Comparison of ENCODE assay signal across 9 cellular contexts in genomic region chr4:80540785-80541469, GRCh38.
DNase-seq lines count a peak whose midpoint lies in the region; ATAC-seq and TF ChIP-seq lines count a peak whose summit lies in the region.
"Had no signal": no experiment of that assay in that cellular context is flagged by ENCODE, and none has a peak within 500 bp of the region (broad histone marks: within the 10 kb centered on the region; RNA-seq: fewer than 3 reads in every experiment).

No MANE protein-coding gene starts in this region.

- no peak overlapping the region for H3K4ac ChIP-seq in neuronal stem cell (ENCODE audit: low read length)

- H2BK12ac ChIP-seq in neuronal stem cell (ENCODE audit: low read length): no peak overlapping the region

- H2BK5ac ChIP-seq in neuronal stem cell (ENCODE audit: low read length): no peak overlapping the region

- no peak overlapping the region for H3K27ac ChIP-seq in SK-N-SH (ENCODE audit: low read depth in 2 of 2, low read length in 1 of 2)
- H3K27ac ChIP-seq in transverse colon: no peak overlapping the region
- no peak overlapping the region for H3K27ac ChIP-seq in neuronal stem cell (replicated peaks; ENCODE audit: low read length)
- H3K27ac ChIP-seq: right atrium auricular region had no signal

- no peaks in the 10 kb centered on the region for H3F3A ChIP-seq in SK-N-SH (replicated peaks; ENCODE audit: insufficient read depth)

- no peak for TF ChIP-seq POLR2A in transverse colon (IDR thresholded peaks at IDR 0.05)

- H3K9ac ChIP-seq in SK-N-SH (no peak overlapping the region), neuronal stem cell (ENCODE audit: low read depth, low read length, poor library complexity) (no peak overlapping the region)

- no peaks in the 10 kb centered on the region for H3K79me2 ChIP-seq in SK-N-SH (ENCODE audit: insufficient read depth)

- no peaks in the 10 kb centered on the region for H4K20me1 ChIP-seq in SK-N-SH (ENCODE audit: insufficient read depth)

- 52% methylated on average over 5 of the region's 5 CpGs for WGBS in SK-N-SH (ENCODE audit: low lambda C conversion rate)
- 41 to 56% methylated on average over 5 of the region's 5 CpGs for WGBS in transverse colon (ENCODE audit: low coverage in 1 of 2), 2 donors
- no CpG with 5 or more reads among the region's 5 CpGs for WGBS in neuronal stem cell (ENCODE audit: extremely low coverage in 2 of 2, insufficient read length in 2 of 2, insufficient replicate concordance in 1 of 2), 2 donors

- H3K9me2 ChIP-seq in SK-N-SH: no peaks in the 10 kb centered on the region; the same call in 1 of the 2 replicates

- no peak overlapping the region for H2BK15ac ChIP-seq in neuronal stem cell (ENCODE audit: low read length)

- H3K18ac ChIP-seq in neuronal stem cell (ENCODE audit: low read length): no peak overlapping the region

- POLR2A ChIA-PET in SK-N-SH (lab: Yijun Ruan, JAX): no interaction called here

- H3K9me3 ChIP-seq in SK-N-SH: no peaks in the 10 kb centered on the region
- no peaks in the 10 kb centered on the region for H3K9me3 ChIP-seq in transverse colon
- H3K9me3 ChIP-seq in neuronal stem cell (replicated peaks in 1 of 2; ENCODE audit: control insufficient read depth in 2 of 2, insufficient read depth in 1 of 2, low read depth in 1 of 2, low read length in 2 of 2): no peaks in the 10 kb centered on the region
- H3K9me3 ChIP-seq: right atrium auricular region had no signal

- H3K4me2 ChIP-seq in SK-N-SH (no peak overlapping the region), neuronal stem cell (ENCODE audit: insufficient read depth, low read length, poor library complexity, severe bottlenecking) (no peak overlapping the region)

- peaks cover 2% of the 10 kb centered on the region for H3K79me1 ChIP-seq in neuronal stem cell (ENCODE audit: low read depth, low read length)

- no peak overlapping the region for H4K8ac ChIP-seq in neuronal stem cell (ENCODE audit: low read depth, low read length)

- H3K4me3 ChIP-seq in AG10803 (ENCODE audit: low read length) (no peak overlapping the region), SK-N-SH (ENCODE audit: low read depth in 2 of 2, low read length in 1 of 2) (no peak overlapping the region), transverse colon (no peak overlapping the region), neuronal stem cell (ENCODE audit: low read length in 2 of 2) (no peak overlapping the region)
- H3K4me3 ChIP-seq: right atrium auricular region had no signal

- H3K14ac ChIP-seq in neuronal stem cell (ENCODE audit: low read length): no peak overlapping the region

- no peak overlapping the region for H2AK5ac ChIP-seq in neuronal stem cell (ENCODE audit: low read depth, low read length)

- H2AFZ ChIP-seq in SK-N-SH (ENCODE audit: low read depth) (no peak overlapping the region), neuronal stem cell (ENCODE audit: low read length) (no peak overlapping the region)

- no peaks in the 10 kb centered on the region; a peak in 1 of 4 replicates for H3K4me1 ChIP-seq in SK-N-SH (ENCODE audit: control insufficient read depth in 1 of 2, insufficient read depth in 2 of 2, low read depth in 1 of 2, low read length in 1 of 2)
- no peaks in the 10 kb centered on the region for H3K4me1 ChIP-seq in transverse colon
- peaks cover 0 to 2% of the 10 kb centered on the region in 2 donors for H3K4me1 ChIP-seq in neuronal stem cell (ENCODE audit: control insufficient read depth in 2 of 2, insufficient read depth in 1 of 2, low read depth in 1 of 2, low read length in 2 of 2)
- H3K4me1 ChIP-seq: right atrium auricular region had no signal

- TF ChIP-seq RAD21 in SK-N-SH (IDR thresholded peaks at IDR 0.05; ENCODE audit: low read length): no peak

- no peak overlapping the region for H2BK120ac ChIP-seq in neuronal stem cell (ENCODE audit: low read depth, low read length)

- TF ChIP-seq EP300 in SK-N-SH (IDR thresholded peaks at IDR 0.05; ENCODE audit: borderline replicate concordance in 1 of 2, low read depth in 1 of 2, low read length in 1 of 2) (no peak), transverse colon (IDR thresholded peaks at IDR 0.05; ENCODE audit: low read depth) (no peak)

- CTCF ChIA-PET in SK-N-SH (lab: Yijun Ruan, JAX): no interaction called here

- H3K27me3 ChIP-seq in SK-N-SH (ENCODE audit: insufficient read depth) (no peaks in the 10 kb centered on the region), transverse colon (no peaks in the 10 kb centered on the region), neuronal stem cell (ENCODE audit: control insufficient read depth in 3 of 3, insufficient read depth in 3 of 3, low read depth in 1 of 3, low read length in 3 of 3) (no peaks in the 10 kb centered on the region)
- H3K27me3 ChIP-seq: right atrium auricular region had no signal

- ATAC-seq in GM18907 (IDR thresholded peaks at IDR 0.05; ENCODE audit: unreplicated experiment): peak; percentile 97
- peak; percentile 96 for ATAC-seq in HG02840 (IDR thresholded peaks at IDR 0.05; ENCODE audit: low FRiP score, unreplicated experiment)
- ATAC-seq in Right ventricle myocardium inferior: no peak

- DNase-seq in AG10803 (ENCODE audit: low read depth) (peak; percentile 11), SK-N-SH (no peak), Right ventricle myocardium inferior (ENCODE audit: missing footprints) (no peak), ecto neural progenitor cell (ENCODE audit: low spot score) (no peak), transverse colon (no peak), neuronal stem cell (ENCODE audit: low spot score) (no peak)

- intact Hi-C loops in Right ventricle myocardium inferior (cut with DNase I): no loop called here
- intact Hi-C loops in transverse colon (cut with DNase I; ENCODE audit: low total_unique reads): no loop called here

- no peaks in the 10 kb centered on the region for H3K36me3 ChIP-seq in SK-N-SH (replicated peaks in 1 of 2; ENCODE audit: control insufficient read depth in 1 of 2, insufficient read depth in 2 of 2, low read length in 1 of 2)
- no peaks in the 10 kb centered on the region for H3K36me3 ChIP-seq in transverse colon
- H3K36me3 ChIP-seq in neuronal stem cell (replicated peaks in 1 of 2; ENCODE audit: control insufficient read depth in 2 of 2, insufficient read depth in 2 of 2, low read length in 2 of 2): no peaks in the 10 kb centered on the region
- H3K36me3 ChIP-seq: right atrium auricular region had no signal

- no peak for TF ChIP-seq CTCF in AG10803 (conservative IDR thresholded peaks at IDR 0.05; ENCODE audit: low read length)
- TF ChIP-seq CTCF in SK-N-SH (IDR thresholded peaks at IDR 0.05): no peak
- no peak for TF ChIP-seq CTCF in transverse colon (IDR thresholded peaks at IDR 0.05)

- no peak overlapping the region for H4K91ac ChIP-seq in neuronal stem cell (ENCODE audit: low read depth, low read length, poor library complexity)

- in situ Hi-C loops in transverse colon (cut with MboI; ENCODE audit: low pct_ligation_motif_present in 1 of 4, low pct_unique_long_range_greater_than_20kb in 1 of 4, low sequenced_read_pairs in 3 of 4): no loop called here

- no peak overlapping the region for H3K23ac ChIP-seq in neuronal stem cell (ENCODE audit: low read depth, low read length, poor library complexity)

TF ChIP-seq in SK-N-SH, 30 proteins besides CTCF, POLR2A, EP300 and RAD21:
- TF ChIP-seq TCF12 (IDR thresholded peaks at IDR 0.05) (peak; percentile 55; the same call in 1 of the 2 replicates), FOXM1 (IDR thresholded peaks at IDR 0.05; ENCODE audit: low read depth) (no peak), JUND (IDR thresholded peaks at IDR 0.05) (peak; percentile 12; the same call in 1 of the 2 replicates)
